In genomic region chr4:150940123-150940522, GRCh38 we compare ENCODE assay signal across 21 cellular contexts.
"Had no signal": no experiment of that assay in that cellular context is flagged by ENCODE, and none has a peak within 500 bp of the region (broad histone marks: within the 10 kb centered on the region; RNA-seq: fewer than 3 reads in every experiment).

No MANE protein-coding gene starts in this region.

- H3K9me3 Mint-ChIP-seq: mesothelial cell of epicardium, naive B cell had no signal

- H3K4me3 Mint-ChIP-seq: mesothelial cell of epicardium, naive B cell had no signal

- H3K27me3 Mint-ChIP-seq: naive B cell had no signal

- ATAC-seq: gastrocnemius medialis, heart right ventricle, left cardiac atrium, left lung, left ventricle myocardium superior, lower lobe of right lung, mucosa of descending colon had no signal

- H3K9me3 ChIP-seq: esophagus squamous epithelium, gastrocnemius medialis, heart right ventricle, left lung, lower lobe of right lung, mucosa of descending colon had no signal

- H3K4me1 ChIP-seq: gastrocnemius medialis, left lung had no signal

- H3K27ac ChIP-seq: coronary artery, dorsolateral prefrontal cortex, esophagus squamous epithelium, gastrocnemius medialis, heart right ventricle, left lung, lower lobe of right lung had no signal

- H3K4me3 ChIP-seq: coronary artery, dorsolateral prefrontal cortex, esophagus squamous epithelium, gastrocnemius medialis, heart right ventricle, left lung, lower lobe of right lung, mucosa of descending colon had no signal

- H3K36me3 Mint-ChIP-seq: mesothelial cell of epicardium, naive B cell had no signal

- DNase-seq: dermis blood vessel endothelial cell; dorsolateral prefrontal cortex; effector CD4-positive, alpha-beta T cell; effector memory CD4-positive, alpha-beta T cell; esophagus squamous epithelium; foreskin fibroblast; foreskin melanocyte; gastrocnemius medialis; glutamatergic neuron; head of caudate nucleus; heart right ventricle; hippocampal formation; left cardiac atrium; left lung; left ventricle myocardium superior; lower lobe of right lung; mesenchymal stem cell; mucosa of descending colon; naive B cell had no signal

- H3K36me3 ChIP-seq: esophagus squamous epithelium, gastrocnemius medialis, heart right ventricle, left lung, lower lobe of right lung had no signal

- H3K27me3 ChIP-seq: dorsolateral prefrontal cortex, esophagus squamous epithelium, gastrocnemius medialis, heart right ventricle, left lung had no signal
